In genomic region chr12:12733118-12733517, GRCh38 we compare ENCODE assay signal across 29 cellular contexts. TPM values are rescaled to one million over a fixed set of nuclear protein-coding genes. Genes with fewer than 3 reads are reported as not detected.
DNase-seq lines count a peak whose midpoint lies in the region; ATAC-seq and TF ChIP-seq lines count a peak whose summit lies in the region.
"Had no signal": no experiment of that assay in that cellular context is flagged by ENCODE, and none has a peak within 500 bp of the region (broad histone marks: within the 10 kb centered on the region; RNA-seq: fewer than 3 reads in every experiment).

No MANE protein-coding gene starts in this region.

- CTCF ChIA-PET in activated CD4-positive, alpha-beta T cell treated with anti-CD3 and anti-CD28 coated beads for 36 hours (lab: Charles Lee) = interaction anchor here (1.2 kb wide), 1 partner anchor 9 kb away, joined by 3 read pairs; no protein-coding TSS in a partner anchor

- no peaks in the 10 kb centered on the region for H3K27me3 Mint-ChIP-seq in activated CD4-positive, alpha-beta T cell treated with anti-CD3 and anti-CD28 coated beads for 36 hours
- H3K27me3 Mint-ChIP-seq in HFFc6 (ENCODE audit: insufficient read depth) = no peaks in the 10 kb centered on the region; the same call in 1 of the 2 replicates
- no peaks in the 10 kb centered on the region for H3K27me3 Mint-ChIP-seq in activated T-helper 17 cell treated with anti-CD3 and anti-CD28 coated beads, Interleukin-2, amount 50 U/mL, for 72 hours

- H3K27me3 ChIP-seq in foreskin keratinocyte = no peaks in the 10 kb centered on the region
- H3K27me3 ChIP-seq in effector memory CD4-positive, alpha-beta T cell (replicated peaks; ENCODE audit: control insufficient read depth, insufficient read depth, low read length, poor library complexity, severe bottlenecking) = no peaks in the 10 kb centered on the region
- H3K27me3 ChIP-seq: MG63, SJSA1, suprapubic skin had no signal

- no peak for DNase-seq in activated CD4-positive, alpha-beta T cell treated with anti-CD3 and anti-CD28 coated beads for 36 hours
- DNase-seq in activated CD4-positive, alpha-beta T cell treated with anti-CD3 and anti-CD28 coated beads for 4 hours = no peak
- no peak for DNase-seq in HFFc6
- DNase-seq in stimulated activated effector memory CD8-positive, alpha-beta T cell treated with anti-CD3 and anti-CD28 coated beads, Interleukin-12 subunit alpha, Interleukin-12 subunit beta, amount 100 ng/mL, for 72 hours (ENCODE audit: low spot score in 2 of 2) = no peak
- DNase-seq in foreskin keratinocyte = no peak
- DNase-seq in effector memory CD4-positive, alpha-beta T cell = no peak
- DNase-seq in NCI-H2196 treated with DMSO at 0.1 percent for 48 hours (lab: John Stamatoyannopoulos, UW; ENCODE audit: unreplicated experiment) = no peak
- DNase-seq: activated CD4-positive, alpha-beta T cell treated with anti-CD3 and anti-CD28 coated beads for 48 hours; activated effector memory CD4-positive, alpha-beta T cell treated with Interleukin-2 at 50 U/mL for 16 hours; AML-193; Caco-2; central memory CD4-positive, alpha-beta T cell; DMS79; GDM1; HCEC 1CT; KBM-7; mesenchymal stem cell; MG63; NCI-H2081; NCI-H226; NCI-H69; stimulated activated CD4-positive, alpha-beta T cell treated with anti-CD3 and anti-CD28 coated beads, Interleukin-12 subunit alpha, Interleukin-12 subunit beta, amount 100 ng/mL, for 4 hours; stimulated activated CD4-positive, alpha-beta T cell treated with anti-CD3 and anti-CD28 coated beads, Interleukin-4, amount 100 ng/mL, for 1 hour had no signal

- ATAC-seq in activated CD4-positive, alpha-beta T cell treated with anti-CD3 and anti-CD28 coated beads for 36 hours = no peak
- ATAC-seq in activated T-helper 17 cell treated with anti-CD3 and anti-CD28 coated beads, Interleukin-2, amount 50 U/mL, for 72 hours (replicated peaks) = no peak
- ATAC-seq in stimulated activated effector memory CD8-positive, alpha-beta T cell treated with anti-CD3 and anti-CD28 coated beads, Interleukin-12 subunit alpha, Interleukin-12 subunit beta, amount 100 ng/mL, for 72 hours = no peak
- no peak for ATAC-seq in foreskin keratinocyte
- ATAC-seq: left lobe of liver, sciatic nerve had no signal

- no peak overlapping the region for H3K4me3 Mint-ChIP-seq in activated CD4-positive, alpha-beta T cell treated with anti-CD3 and anti-CD28 coated beads for 36 hours
- peak overlapping the region; percentile 87; the same call in 1 of the 2 replicates for H3K4me3 Mint-ChIP-seq in HFFc6
- H3K4me3 Mint-ChIP-seq in activated T-helper 17 cell treated with anti-CD3 and anti-CD28 coated beads, Interleukin-2, amount 50 U/mL, for 72 hours = peak overlapping the region; percentile 70
- no peak overlapping the region for H3K4me3 Mint-ChIP-seq in stimulated activated effector memory CD8-positive, alpha-beta T cell treated with anti-CD3 and anti-CD28 coated beads, Interleukin-12 subunit alpha, Interleukin-12 subunit beta, amount 100 ng/mL, for 72 hours

- intact Hi-C loops in activated CD4-positive, alpha-beta T cell treated with anti-CD3 and anti-CD28 coated beads for 36 hours (cut with DNase I, micrococcal nuclease) = no loop called here

- peaks cover 55% of the 10 kb centered on the region for H3K4me1 Mint-ChIP-seq in activated CD4-positive, alpha-beta T cell treated with anti-CD3 and anti-CD28 coated beads for 36 hours
- H3K4me1 Mint-ChIP-seq in HFFc6 (ENCODE audit: low read depth) = peaks cover 80% of the 10 kb centered on the region
- H3K4me1 Mint-ChIP-seq in activated T-helper 17 cell treated with anti-CD3 and anti-CD28 coated beads, Interleukin-2, amount 50 U/mL, for 72 hours = peaks cover 38% of the 10 kb centered on the region
- peaks cover 45% of the 10 kb centered on the region for H3K4me1 Mint-ChIP-seq in stimulated activated effector memory CD8-positive, alpha-beta T cell treated with anti-CD3 and anti-CD28 coated beads, Interleukin-12 subunit alpha, Interleukin-12 subunit beta, amount 100 ng/mL, for 72 hours

- peak overlapping the region; percentile 51 for H3K27ac Mint-ChIP-seq in activated CD4-positive, alpha-beta T cell treated with anti-CD3 and anti-CD28 coated beads for 36 hours
- peak overlapping the region; percentile 96 for H3K27ac Mint-ChIP-seq in HFFc6
- no peak overlapping the region for H3K27ac Mint-ChIP-seq in activated T-helper 17 cell treated with anti-CD3 and anti-CD28 coated beads, Interleukin-2, amount 50 U/mL, for 72 hours
- peak overlapping the region; percentile 29 for H3K27ac Mint-ChIP-seq in stimulated activated effector memory CD8-positive, alpha-beta T cell treated with anti-CD3 and anti-CD28 coated beads, Interleukin-12 subunit alpha, Interleukin-12 subunit beta, amount 100 ng/mL, for 72 hours

- H3K36me3 Mint-ChIP-seq in activated CD4-positive, alpha-beta T cell treated with anti-CD3 and anti-CD28 coated beads for 36 hours (ENCODE audit: low read depth) = peaks cover 20% of the 10 kb centered on the region
- H3K36me3 Mint-ChIP-seq in HFFc6 (ENCODE audit: low read depth) = peaks cover 12% of the 10 kb centered on the region
- peaks cover 60% of the 10 kb centered on the region for H3K36me3 Mint-ChIP-seq in activated T-helper 17 cell treated with anti-CD3 and anti-CD28 coated beads, Interleukin-2, amount 50 U/mL, for 72 hours (ENCODE audit: low read depth)
- H3K36me3 Mint-ChIP-seq in stimulated activated effector memory CD8-positive, alpha-beta T cell treated with anti-CD3 and anti-CD28 coated beads, Interleukin-12 subunit alpha, Interleukin-12 subunit beta, amount 100 ng/mL, for 72 hours = peaks cover 32% of the 10 kb centered on the region

- no peaks in the 10 kb centered on the region for H3K9me3 ChIP-seq in effector memory CD4-positive, alpha-beta T cell (ENCODE audit: control insufficient read depth, low read length)
- H3K9me3 ChIP-seq: Caco-2, MG63, prostate gland, SJSA1, suprapubic skin had no signal

- no peaks in the 10 kb centered on the region for H3K4me1 ChIP-seq in foreskin keratinocyte
- peaks cover 20% of the 10 kb centered on the region for H3K4me1 ChIP-seq in effector memory CD4-positive, alpha-beta T cell (ENCODE audit: control insufficient read depth, insufficient read depth, low read length, poor library complexity, severe bottlenecking)
- H3K4me1 ChIP-seq: Caco-2, prostate gland had no signal

- POLR2A ChIA-PET in activated CD4-positive, alpha-beta T cell treated with anti-CD3 and anti-CD28 coated beads for 36 hours (lab: Charles Lee) = interaction anchor here (0.5 kb wide), 1 partner anchor 254 kb away, joined by 3 read pairs; no protein-coding TSS in a partner anchor

- no peak overlapping the region for H3K4me3 ChIP-seq in effector memory CD4-positive, alpha-beta T cell (ENCODE audit: insufficient read depth, low read depth, low read length, poor library complexity, severe bottlenecking)
- H3K4me3 ChIP-seq: MG63, prostate gland, SJSA1, suprapubic skin had no signal

- no peaks in the 10 kb centered on the region for H3K9me3 Mint-ChIP-seq in activated CD4-positive, alpha-beta T cell treated with anti-CD3 and anti-CD28 coated beads for 36 hours (ENCODE audit: low read depth)
- no peaks in the 10 kb centered on the region for H3K9me3 Mint-ChIP-seq in HFFc6
- no peaks in the 10 kb centered on the region for H3K9me3 Mint-ChIP-seq in activated T-helper 17 cell treated with anti-CD3 and anti-CD28 coated beads, Interleukin-2, amount 50 U/mL, for 72 hours
- H3K9me3 Mint-ChIP-seq in stimulated activated effector memory CD8-positive, alpha-beta T cell treated with anti-CD3 and anti-CD28 coated beads, Interleukin-12 subunit alpha, Interleukin-12 subunit beta, amount 100 ng/mL, for 72 hours = no peaks in the 10 kb centered on the region

- TF ChIP-seq CTCF in HFFc6 (IDR thresholded peaks at IDR 0.05) (no peak), foreskin keratinocyte (conservative IDR thresholded peaks at IDR 0.05) (no peak)

- no peaks in the 10 kb centered on the region for H3K36me3 ChIP-seq in effector memory CD4-positive, alpha-beta T cell (ENCODE audit: control insufficient read depth, insufficient read depth, low read length)
- H3K36me3 ChIP-seq: prostate gland, suprapubic skin had no signal

- no peak overlapping the region for H3K27ac ChIP-seq in foreskin keratinocyte
- H3K27ac ChIP-seq in effector memory CD4-positive, alpha-beta T cell (ENCODE audit: insufficient read depth, low read length, poor library complexity, severe bottlenecking) = no peak overlapping the region
- H3K27ac ChIP-seq: prostate gland, suprapubic skin had no signal

RNA-seq across cellular contexts. Expression of gene CDKN1B, which starts 15.9 kb away (rescaled TPM):
- 10 to 100 TPM; 34.2 to 37.0 TPM for total RNA-seq in activated CD4-positive, alpha-beta T cell treated with anti-CD3 and anti-CD28 coated beads for 36 hours
- total RNA-seq in HFFc6 (2021; fragmentation: NEBNext Ultra II Directional; extraction: Animal tissue kit (Norgen Biotek cat#: 25700)) = 10 to 100 TPM; 22.9 to 31.4 (median 29.7) TPM
- 10 to 100 TPM; 41.1 to 95.4 TPM for total RNA-seq in activated T-helper 17 cell treated with anti-CD3 and anti-CD28 coated beads, Interleukin-2, amount 50 U/mL, for 72 hours
- 14.0 and 15.6 TPM in 2 replicates for total RNA-seq in foreskin keratinocyte
- polyA plus RNA-seq in foreskin keratinocyte = 7.3 and 9.1 TPM in 2 replicates

RNA-seq across cellular contexts. Expression of gene GPR19, which starts 37.1 kb away (rescaled TPM):
- total RNA-seq in activated CD4-positive, alpha-beta T cell treated with anti-CD3 and anti-CD28 coated beads for 36 hours = 10 to 100 TPM; 19.4 to 19.8 TPM
- total RNA-seq in HFFc6 (2021; fragmentation: NEBNext Ultra II Directional; extraction: Animal tissue kit (Norgen Biotek cat#: 25700)) = under 1 TPM in 3 of 6 experiments, not detected in 3; 0.15 to 0.31 (median 0.26) TPM
- 10 to 100 TPM; 25.2 to 32.7 TPM for total RNA-seq in activated T-helper 17 cell treated with anti-CD3 and anti-CD28 coated beads, Interleukin-2, amount 50 U/mL, for 72 hours
- 0.60 and 0.68 TPM in 2 replicates for total RNA-seq in foreskin keratinocyte
- polyA plus RNA-seq in foreskin keratinocyte = 0.36 and 0.51 TPM in 2 replicates
- total RNA-seq: prostate gland had no signal

RNA-seq across cellular contexts. Expression of gene APOLD1, which starts 52.3 kb away (rescaled TPM):
- 1 to 10 TPM; 3.5 to 7.0 TPM for total RNA-seq in activated CD4-positive, alpha-beta T cell treated with anti-CD3 and anti-CD28 coated beads for 36 hours
- total RNA-seq in HFFc6 (2021; fragmentation: NEBNext Ultra II Directional; extraction: Animal tissue kit (Norgen Biotek cat#: 25700)) = 1 to 10 TPM; 5.0 to 8.6 (median 6.6) TPM
- 10 to 100 TPM in 1 of 2 donors, 1 to 10 TPM in 1; 8.7 to 42.2 TPM for total RNA-seq in activated T-helper 17 cell treated with anti-CD3 and anti-CD28 coated beads, Interleukin-2, amount 50 U/mL, for 72 hours
- 0.61 and 0.63 TPM in 2 replicates for total RNA-seq in foreskin keratinocyte
- polyA plus RNA-seq in foreskin keratinocyte = 0.13 and 0.26 TPM in 2 replicates

Comparison
In these comparisons a context has a peak if more than half of its experiments do, and no peak if none do; other contexts are left out.
1. H3K4me3 Mint-ChIP-seq: peak in HFFc6 (single experiment) and activated T-helper 17 cell treated with anti-CD3 and anti-CD28 coated beads, Interleukin-2, amount 50 U/mL, for 72 hours (single experiment); none in activated CD4-positive, alpha-beta T cell treated with anti-CD3 and anti-CD28 coated beads for 36 hours (single experiment) and stimulated activated effector memory CD8-positive, alpha-beta T cell treated with anti-CD3 and anti-CD28 coated beads, Interleukin-12 subunit alpha, Interleukin-12 subunit beta, amount 100 ng/mL, for 72 hours (single experiment).
2. RNA of gene GPR19, which starts 37.1 kb away (total RNA-seq): 25.2 to 32.7 TPM in activated T-helper 17 cell treated with anti-CD3 and anti-CD28 coated beads, Interleukin-2, amount 50 U/mL, for 72 hours and 19.4 to 19.8 TPM in activated CD4-positive, alpha-beta T cell treated with anti-CD3 and anti-CD28 coated beads for 36 hours; 0.60 to 0.68 TPM in foreskin keratinocyte and 0.15 to 0.31 TPM in HFFc6; every median in the first group is over 10 times any median in the second.